Comparison of ENCODE assay signal across 1 cellular context in genomic region chr22:49450521-49450920, GRCh38.
TF ChIP-seq lines count a peak whose summit lies in the region.

No MANE protein-coding gene starts in this region.

TF ChIP-seq in GM23338, 12 proteins besides CTCF, POLR2A, EP300 and RAD21 (continued from another document):
- TF ChIP-seq ZNF462 (CRISPR knock-in tag; IDR thresholded peaks at IDR 0.05) (no peak), CREB1 (CRISPR knock-in tag; IDR thresholded peaks at IDR 0.05; ENCODE audit: low read depth) (no peak), JUNB (IDR thresholded peaks at IDR 0.05; ENCODE audit: unreplicated experiment) (no peak), ZNF331 (CRISPR knock-in tag; IDR thresholded peaks at IDR 0.05; ENCODE audit: low read depth) (no peak), POLR2AphosphoS5 (IDR thresholded peaks at IDR 0.05; ENCODE audit: low read depth) (no peak), ETS1 (IDR thresholded peaks at IDR 0.05) (no peak), EZH2 (IDR thresholded peaks at IDR 0.05; ENCODE audit: low read depth, unreplicated experiment) (no peak), STAT1 (IDR thresholded peaks at IDR 0.05; ENCODE audit: unreplicated experiment) (no peak), REST (IDR thresholded peaks at IDR 0.05; ENCODE audit: unreplicated experiment) (no peak)
